9 cellular contexts compared by ENCODE assay signal in the genomic region with DNA sequence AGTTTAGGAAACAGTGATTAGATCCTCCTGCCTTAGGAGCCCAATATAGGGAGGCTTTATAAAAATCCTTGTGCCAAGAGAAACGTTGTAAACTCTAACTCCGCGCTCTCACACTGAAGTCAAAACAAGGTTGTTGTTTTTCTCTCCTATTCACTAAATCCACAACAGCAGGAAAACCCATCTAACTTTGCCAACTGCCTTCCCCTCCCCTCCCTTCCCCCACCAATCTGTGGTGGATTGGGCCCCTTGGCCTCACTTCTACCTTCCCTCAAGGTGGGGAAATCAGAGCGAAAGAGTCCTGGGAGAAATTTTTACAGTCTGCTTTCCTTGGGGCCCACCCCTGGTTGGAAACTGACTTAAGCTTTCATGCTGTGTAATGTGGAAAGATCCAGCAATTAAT. TPM values are rescaled to one million over a fixed set of nuclear protein-coding genes. Genes with fewer than 3 reads are reported as not detected.
DNase-seq lines count a peak whose midpoint lies in the region; ATAC-seq, FAIRE-seq and TF ChIP-seq lines count a peak whose summit lies in the region.
"Had no signal": no experiment of that assay in that cellular context is flagged by ENCODE, and none has a peak within 500 bp of the region (broad histone marks: within the 10 kb centered on the region; RNA-seq: fewer than 3 reads in every experiment).

No MANE protein-coding gene starts in this region.

- H3K4me3 ChIP-seq in DND-41 (ENCODE audit: low read depth in 1 of 2, low read length in 2 of 2) (peak overlapping the region in 1 of 2 experiments; percentile 65; a peak in 2 of 4 replicates), RWPE2 (ENCODE audit: severe bottlenecking) (no peak overlapping the region), esophagus (ENCODE audit: low read depth in 1 of 2, low read length in 2 of 2) (no peak overlapping the region), trophoblast cell (ENCODE audit: low read depth, low read length) (no peak overlapping the region)

- H3K14ac ChIP-seq in trophoblast cell (ENCODE audit: low read length): no peak overlapping the region

- H3K36me3 ChIP-seq in DND-41 (ENCODE audit: insufficient read depth, low read length): no peaks in the 10 kb centered on the region; the same call in 1 of the 2 replicates
- H3K36me3 ChIP-seq in RWPE2 (ENCODE audit: low read depth): no peaks in the 10 kb centered on the region
- no peaks in the 10 kb centered on the region for H3K36me3 ChIP-seq in esophagus (ENCODE audit: control insufficient read depth in 2 of 2, insufficient read depth in 2 of 2, low read length in 1 of 2)
- H3K36me3 ChIP-seq in trophoblast cell (ENCODE audit: control insufficient read depth in 1 of 2, insufficient read depth in 2 of 2, low read length in 2 of 2): no peaks in the 10 kb centered on the region

- peak overlapping the region; percentile 83 for H2AFZ ChIP-seq in DND-41 (ENCODE audit: low read depth, low read length)
- no peak overlapping the region for H2AFZ ChIP-seq in trophoblast cell (ENCODE audit: insufficient read depth, low read length, poor library complexity)

- peak overlapping the region; percentile 72 for H3K4ac ChIP-seq in trophoblast cell (ENCODE audit: low read depth, low read length)

- peak overlapping the region; percentile 81 for H3K4me2 ChIP-seq in DND-41 (ENCODE audit: insufficient read depth, low read length)
- H3K4me2 ChIP-seq in trophoblast cell (ENCODE audit: low read length): no peak overlapping the region

- FAIRE-seq in HTR-8/SVneo (lab: Jason Lieb, UNC) (no peak), frontal cortex (lab: Jason Lieb, UNC) (no peak)

- peak overlapping the region; percentile 35 for H4K12ac ChIP-seq in trophoblast cell (ENCODE audit: low read depth, low read length)

- H3K18ac ChIP-seq in trophoblast cell (ENCODE audit: low read length): no peak overlapping the region

- H3K27me3 ChIP-seq in DND-41 (ENCODE audit: insufficient read depth, low read length, poor library complexity): no peaks in the 10 kb centered on the region
- no peaks in the 10 kb centered on the region for H3K27me3 ChIP-seq in RWPE2 (ENCODE audit: insufficient read depth, poor library complexity, severe bottlenecking)
- no peaks in the 10 kb centered on the region for H3K27me3 ChIP-seq in esophagus (ENCODE audit: control insufficient read depth in 1 of 2, insufficient read depth in 2 of 2, low read length in 2 of 2)
- H3K27me3 ChIP-seq in trophoblast cell (ENCODE audit: insufficient read depth, low read length): no peaks in the 10 kb centered on the region

- H3K9me3 ChIP-seq in DND-41 (ENCODE audit: insufficient read depth, low read length, severe bottlenecking): no peaks in the 10 kb centered on the region
- H3K9me3 ChIP-seq in RWPE2 (ENCODE audit: severe bottlenecking): no peaks in the 10 kb centered on the region
- H3K9me3 ChIP-seq in esophagus (ENCODE audit: control insufficient read depth in 2 of 2, insufficient read depth in 1 of 2, low read depth in 1 of 2, low read length in 1 of 2): no peaks in the 10 kb centered on the region
- no peaks in the 10 kb centered on the region for H3K9me3 ChIP-seq in trophoblast cell (ENCODE audit: insufficient read depth, low read depth, low read length)

- H3K9ac ChIP-seq in DND-41 (ENCODE audit: low read depth, low read length) (peak overlapping the region; percentile 90), trophoblast cell (ENCODE audit: low read length) (no peak overlapping the region)

- no peak overlapping the region for H3K23ac ChIP-seq in trophoblast cell (ENCODE audit: low read length)

- no peak overlapping the region for H4K8ac ChIP-seq in trophoblast cell (ENCODE audit: low read depth, low read length)

- DNase-seq in DND-41 (no peak), RWPE2 (ENCODE audit: low spot score) (no peak), trophoblast cell (no peak), HTR-8/SVneo (ENCODE audit: insufficient read length, low spot score) (no peak), frontal cortex (ENCODE audit: low spot score in 2 of 2) (no peak), SHP77 treated with DMSO at 0.1 percent for 48 hours (lab: John Stamatoyannopoulos, UW) (no peak)

- H3K27ac ChIP-seq in DND-41 (ENCODE audit: low read length) (peak overlapping the region; percentile 69; the same call in 1 of the 2 replicates), RWPE2 (ENCODE audit: poor library complexity, severe bottlenecking) (peak overlapping the region; percentile 60), esophagus (ENCODE audit: low read depth in 2 of 2, low read length in 1 of 2) (peak overlapping the region; percentile 99), trophoblast cell (ENCODE audit: low read depth, low read length) (no peak overlapping the region)

- H3K4me1 ChIP-seq in DND-41 (ENCODE audit: insufficient read depth, low read length) (peaks cover 33% of the 10 kb centered on the region), RWPE2 (ENCODE audit: insufficient read depth, poor library complexity, severe bottlenecking) (peaks cover 21% of the 10 kb centered on the region), esophagus (ENCODE audit: control insufficient read depth in 2 of 2, insufficient read depth in 2 of 2, low read length in 1 of 2) (peaks cover 2 to 12% of the 10 kb centered on the region in 2 donors), trophoblast cell (ENCODE audit: control insufficient read depth in 1 of 2, insufficient read depth in 2 of 2, low read length in 2 of 2) (peaks cover 13 to 15% of the 10 kb centered on the region in 2 experiments)

- H4K20me1 ChIP-seq in DND-41 (ENCODE audit: insufficient read depth, low read length): no peaks in the 10 kb centered on the region

- H4K91ac ChIP-seq in trophoblast cell (ENCODE audit: low read depth, low read length): peak overlapping the region; percentile 97

- TF ChIP-seq CTCF in DND-41 (IDR thresholded peaks at IDR 0.05; ENCODE audit: borderline replicate concordance, extremely low read depth, low read length, poor library complexity, severe bottlenecking): no peak
- TF ChIP-seq CTCF in RWPE2 (IDR thresholded peaks at IDR 0.05; ENCODE audit: poor library complexity, severe bottlenecking): no peak

- H2BK5ac ChIP-seq in trophoblast cell (ENCODE audit: low read depth, low read length, poor library complexity): no peak overlapping the region

- H3K79me2 ChIP-seq in DND-41 (ENCODE audit: insufficient read depth, low read length): no peaks in the 10 kb centered on the region
- peaks cover 8% of the 10 kb centered on the region for H3K79me2 ChIP-seq in trophoblast cell (ENCODE audit: control insufficient read depth, insufficient read depth, low read length, poor library complexity)

- WGBS in esophagus, 2 donors: 40 to 53% methylated on average over 4 of the region's 4 CpGs
- no CpG with 5 or more reads among the region's 4 CpGs for WGBS in trophoblast cell (ENCODE audit: extremely low coverage, insufficient coverage, insufficient read length)

- peaks cover 13% of the 10 kb centered on the region for H3K79me1 ChIP-seq in trophoblast cell (ENCODE audit: low read length)

- ATAC-seq in DND-41 (ENCODE audit: insufficient read depth, low read depth) (no peak), RWPE2 (ENCODE audit: low read depth) (no peak), GM21723 (IDR thresholded peaks at IDR 0.05; ENCODE audit: unreplicated experiment) (no peak)

- no peak overlapping the region for H2AK5ac ChIP-seq in trophoblast cell (ENCODE audit: low read length)

- H2BK12ac ChIP-seq in trophoblast cell (ENCODE audit: low read length): no peak overlapping the region

- no peak overlapping the region for H2BK120ac ChIP-seq in trophoblast cell (ENCODE audit: insufficient read depth, low read length, poor library complexity)

RNA-seq across cellular contexts. Expression of gene DHRS12, which starts 1.4 kb away (rescaled TPM):
- 10 to 100 TPM in 1 of 2 donors, 1 to 10 TPM in 1; 9.5 to 11.7 TPM for polyA plus RNA-seq in esophagus
- 8.5 and 8.7 TPM in 2 replicates for polyA plus RNA-seq in trophoblast cell (2013)
- 7.3 TPM for total RNA-seq in frontal cortex

RNA-seq across cellular contexts. Expression of gene TMEM272, which starts 42.4 kb away (rescaled TPM):
- not detected for polyA plus RNA-seq in esophagus
- 0.01 and 0.03 TPM in 2 replicates for polyA plus RNA-seq in trophoblast cell (2013)
- total RNA-seq in frontal cortex: 1.6 TPM
- total RNA-seq: fibroblast of lung had no signal
- polyA plus RNA-seq: fibroblast of lung had no signal

RNA-seq across cellular contexts. Expression of gene CCDC70, which starts 59.2 kb away (rescaled TPM):
- polyA plus RNA-seq in esophagus: not detected
- 0.04 TPM in 1 of 2 replicates, not detected in the other for polyA plus RNA-seq in trophoblast cell (2013)
- total RNA-seq in frontal cortex: not detected
- total RNA-seq: fibroblast of lung had no signal
- polyA plus RNA-seq: fibroblast of lung had no signal
